Comparison of ENCODE assay signal across 8 cellular contexts in genomic region chr12:53097564-53098353, GRCh38. TPM values are rescaled to one million over a fixed set of nuclear protein-coding genes. Genes with fewer than 3 reads are reported as not detected.
DNase-seq lines count a peak whose midpoint lies in the region; ATAC-seq, FAIRE-seq and TF ChIP-seq lines count a peak whose summit lies in the region.

A gene with protein sequence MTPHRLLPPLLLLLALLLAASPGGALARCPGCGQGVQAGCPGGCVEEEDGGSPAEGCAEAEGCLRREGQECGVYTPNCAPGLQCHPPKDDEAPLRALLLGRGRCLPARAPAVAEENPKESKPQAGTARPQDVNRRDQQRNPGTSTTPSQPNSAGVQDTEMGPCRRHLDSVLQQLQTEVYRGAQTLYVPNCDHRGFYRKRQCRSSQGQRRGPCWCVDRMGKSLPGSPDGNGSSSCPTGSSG (plus strand): TSS chr12:53097667. CDS start chr12:53097718, 51 bp downstream.

- no peaks in the 10 kb centered on the region for H3K9me1 ChIP-seq in keratinocyte (ENCODE audit: control insufficient read depth, extremely low read depth, insufficient read depth, low read length)

- no peaks in the 10 kb centered on the region for H3K9me3 ChIP-seq in keratinocyte (ENCODE audit: control insufficient read depth, low read depth, low read length)

- DNase-seq in GM12891 (ENCODE audit: insufficient read length, low spot score) (no peak), LNCaP clone FGC (ENCODE audit: low read depth) (no peak), bronchial epithelial cell (ENCODE audit: low read depth) (peak; percentile 29), keratinocyte (ENCODE audit: low read depth, low spot score) (no peak), 8988T (no peak)
- peak; percentile 11 to 37 for DNase-seq in stimulated activated CD4-positive, alpha-beta T cell treated with anti-CD3 and anti-CD28 coated beads, Interleukin-15, amount 100 ng/mL, for 1 hour (ENCODE audit: low read depth in 1 of 2, low spot score in 1 of 2)

- H3K4me1 ChIP-seq in keratinocyte (ENCODE audit: control insufficient read depth, extremely low read depth, insufficient read depth, low read length), result peaks cover 32% of the 10 kb centered on the region

- H3K4me3 ChIP-seq in LNCaP clone FGC (ENCODE audit: low read depth, low read length), result peak within 1 kb of the TSS; percentile 40
- H3K4me3 ChIP-seq in bronchial epithelial cell (ENCODE audit: low read depth, low read length), result peak within 1 kb of the TSS; percentile 41
- H3K4me3 ChIP-seq in keratinocyte (ENCODE audit: control insufficient read depth in 2 of 3, extremely low read depth in 1 of 3, insufficient read depth in 2 of 3, low read depth in 1 of 3, low read length in 3 of 3), result peak within 1 kb of the TSS; percentile 48 to 76 (median 74)

- H3K27ac ChIP-seq in VCaP (peak within 1 kb of the TSS; percentile 45; the same call in 1 of the 2 replicates), keratinocyte (ENCODE audit: control insufficient read depth, insufficient read depth, low read length) (peak within 1 kb of the TSS; percentile 84)

- TF ChIP-seq CTCF in LNCaP clone FGC (IDR thresholded peaks at IDR 0.05; ENCODE audit: control insufficient read depth, extremely low read depth, insufficient read depth) (no peak), VCaP (conservative IDR thresholded peaks at IDR 0.05) (no peak), bronchial epithelial cell (IDR thresholded peaks at IDR 0.05; ENCODE audit: insufficient read depth, low read length, severe bottlenecking) (no peak), keratinocyte (optimal IDR thresholded peaks at IDR 0.05 in 1 of 3, IDR thresholded peaks at IDR 0.05 in 1 of 3, conservative IDR thresholded peaks at IDR 0.05 in 1 of 3; ENCODE audit: extremely low read depth in 1 of 3, insufficient read depth in 2 of 3, low read length in 3 of 3) (no peak)

- H3K4me2 ChIP-seq in keratinocyte (ENCODE audit: control insufficient read depth, extremely low read depth, insufficient read depth, low read depth, low read length), result peak within 1 kb of the TSS; percentile 99

- ATAC-seq in GM19452 (IDR thresholded peaks at IDR 0.05; ENCODE audit: unreplicated experiment), result no peak

- no peak for TF ChIP-seq POLR2A in GM12891 (IDR thresholded peaks at IDR 0.05; ENCODE audit: low read depth, low read length)

- H3K36me3 ChIP-seq in bronchial epithelial cell (ENCODE audit: control insufficient read depth, insufficient read depth, low read length), result no peaks in the 10 kb centered on the region
- no peaks in the 10 kb centered on the region for H3K36me3 ChIP-seq in keratinocyte (ENCODE audit: control insufficient read depth in 2 of 2, extremely low read depth in 1 of 2, insufficient read depth in 2 of 2, low read length in 2 of 2)

- peak within 1 kb of the TSS; percentile 48 for H3K9ac ChIP-seq in keratinocyte (ENCODE audit: control insufficient read depth, extremely low read depth, insufficient read depth, low read length)

- FAIRE-seq in GM12891 (lab: Jason Lieb, UNC) (peak; percentile 61), bronchial epithelial cell (lab: Jason Lieb, UNC) (no peak), keratinocyte (lab: Jason Lieb, UNC) (no peak)

- no peaks in the 10 kb centered on the region for H3K27me3 ChIP-seq in bronchial epithelial cell (ENCODE audit: control insufficient read depth, insufficient read depth, low read length)
- no peaks in the 10 kb centered on the region for H3K27me3 ChIP-seq in keratinocyte (ENCODE audit: control insufficient read depth, extremely low read depth, insufficient read depth, low read length)

- H2AFZ ChIP-seq in keratinocyte (ENCODE audit: control insufficient read depth, low read length), result peak within 1 kb of the TSS; percentile 89

- H4K20me1 ChIP-seq in keratinocyte (ENCODE audit: control insufficient read depth, extremely low read depth, insufficient read depth, low read length), result no peaks in the 10 kb centered on the region

- dilution Hi-C loops in keratinocyte (cut with MboI; ENCODE audit: extremely low pct_ligation_motif_present, low sequenced_read_pairs), result no loop called here

- H3K79me2 ChIP-seq in keratinocyte (ENCODE audit: control insufficient read depth, insufficient read depth, low read length), result no peaks in the 10 kb centered on the region

TF ChIP-seq in GM12891, 5 proteins besides CTCF, POLR2A, EP300 and RAD21:
- TF ChIP-seq TAF1 (IDR thresholded peaks at IDR 0.05; ENCODE audit: low read depth, low read length), result no peak
- TF ChIP-seq SPI1 (IDR thresholded peaks at IDR 0.05; ENCODE audit: low read depth, low read length), result no peak
- TF ChIP-seq POU2F2 (IDR thresholded peaks at IDR 0.05; ENCODE audit: low read depth, low read length), result no peak
- no peak for TF ChIP-seq POLR2AphosphoS5 (IDR thresholded peaks at IDR 0.05; ENCODE audit: low read depth, low read length)
- no peak for TF ChIP-seq PAX5 (IDR thresholded peaks at IDR 0.05; ENCODE audit: insufficient read depth, low read length, severe bottlenecking)

RNA-seq across cellular contexts. Expression of the gene that starts here (rescaled TPM):
- polyA plus RNA-seq in GM12891 (2012; ENCODE audit: low read depth, missing spikeins), result not detected
- total RNA-seq in bronchial epithelial cell, result 75.5 and 81.6 TPM in 2 replicates
- 30.1 to 44.9 TPM (median 44.7 TPM) in 3 replicates for polyA plus RNA-seq in keratinocyte
- 1.5 TPM for polyA plus RNA-seq in keratinocyte (2011; ENCODE audit: low read depth)
- 23.3 and 50.1 TPM in 2 replicates for polyA plus RNA-seq in keratinocyte (2011; cell fraction: cytosol; rRNA removed)
- polyA plus RNA-seq in keratinocyte (2011; cell fraction: nucleus; rRNA removed), result 20.4 and 27.0 TPM in 2 replicates
- polyA plus RNA-seq in keratinocyte (2012; ENCODE audit: low replicate concordance), result 3.5 and 57.4 TPM in 2 replicates
- 20.2 to 50.6 TPM (median 35.2 TPM) in 3 replicates for polyA minus RNA-seq in keratinocyte
- 48.5 TPM for polyA minus RNA-seq in keratinocyte (2011; cell fraction: cytosol; rRNA and poly(A)+ RNA removed)
- 7.1 and 7.3 TPM in 2 replicates for polyA minus RNA-seq in keratinocyte (2011; cell fraction: nucleus; rRNA and poly(A)+ RNA removed)

Comparison
In these comparisons a context has a peak if more than half of its experiments do, and no peak if none do; other contexts are left out.
1. DNase-seq: peak in bronchial epithelial cell (single experiment) and stimulated activated CD4-positive, alpha-beta T cell treated with anti-CD3 and anti-CD28 coated beads, Interleukin-15, amount 100 ng/mL, for 1 hour (2 of 2); none in GM12891 (single experiment), LNCaP clone FGC (single experiment), keratinocyte (single experiment) and 8988T (single experiment).
2. Peak in every context shown above with its lines, with median percentiles within 50 percentile points of each other: H3K4me3 ChIP-seq.